In the genomic region with DNA sequence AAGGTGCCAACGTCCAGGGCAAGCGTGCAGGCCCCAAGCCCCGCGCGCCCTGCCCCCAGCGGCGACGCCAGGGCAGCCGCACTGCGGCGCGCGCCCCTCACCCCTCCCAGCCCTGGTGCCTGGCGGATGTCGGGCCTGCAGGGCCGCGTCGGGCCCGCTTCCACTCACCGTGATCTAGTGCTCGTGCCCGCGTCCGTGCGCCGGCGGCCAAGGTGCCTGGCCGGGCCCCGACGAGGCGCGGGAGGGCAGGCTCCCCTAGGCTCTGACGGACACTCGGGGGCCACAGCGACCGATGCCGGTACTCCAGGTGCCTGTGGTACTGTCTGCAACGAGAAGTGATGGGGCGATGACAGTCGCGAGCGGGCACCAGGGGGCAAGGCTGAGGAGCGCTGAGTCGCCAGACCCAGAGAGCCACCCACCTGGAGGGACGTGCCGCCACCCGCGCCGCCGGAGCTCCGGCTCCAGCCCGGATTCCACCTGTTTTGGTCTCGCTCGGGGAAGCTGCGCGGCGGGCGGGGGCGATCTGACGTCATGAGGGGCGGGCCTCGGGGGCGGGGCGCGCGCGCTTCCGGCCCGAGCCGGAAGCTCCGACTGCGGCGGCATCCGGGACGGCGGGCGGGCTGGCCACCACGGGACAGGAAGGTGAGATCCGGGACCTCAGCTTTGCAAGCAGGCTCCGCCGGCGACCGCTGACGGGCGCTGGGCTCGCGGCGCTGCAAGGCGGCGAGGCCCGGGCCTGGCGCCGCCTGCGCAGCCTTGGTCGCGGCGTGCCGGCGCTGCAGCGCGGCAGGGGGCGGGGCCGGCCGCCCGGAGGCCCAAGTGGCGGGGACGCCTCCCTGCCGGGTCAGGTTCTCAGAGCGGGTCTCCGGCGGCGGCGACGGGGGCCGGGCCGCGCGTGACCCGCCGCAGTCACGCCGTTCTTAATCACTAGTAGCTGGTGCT, we compare ENCODE assay signal across 1 cellular context.
TF ChIP-seq lines count a peak whose summit lies in the region.

A gene with protein sequence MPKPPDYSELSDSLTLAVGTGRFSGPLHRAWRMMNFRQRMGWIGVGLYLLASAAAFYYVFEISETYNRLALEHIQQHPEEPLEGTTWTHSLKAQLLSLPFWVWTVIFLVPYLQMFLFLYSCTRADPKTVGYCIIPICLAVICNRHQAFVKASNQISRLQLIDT (plus strand): TSS at position 927 of the 942 bp plus-strand sequence. CDS start 89 bp downstream, outside the sequence.
A gene with protein sequence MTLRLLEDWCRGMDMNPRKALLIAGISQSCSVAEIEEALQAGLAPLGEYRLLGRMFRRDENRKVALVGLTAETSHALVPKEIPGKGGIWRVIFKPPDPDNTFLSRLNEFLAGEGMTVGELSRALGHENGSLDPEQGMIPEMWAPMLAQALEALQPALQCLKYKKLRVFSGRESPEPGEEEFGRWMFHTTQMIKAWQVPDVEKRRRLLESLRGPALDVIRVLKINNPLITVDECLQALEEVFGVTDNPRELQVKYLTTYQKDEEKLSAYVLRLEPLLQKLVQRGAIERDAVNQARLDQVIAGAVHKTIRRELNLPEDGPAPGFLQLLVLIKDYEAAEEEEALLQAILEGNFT (minus strand): TSS at position 507 of the 942 bp plus-strand sequence. CDS start 655 bp downstream, outside the sequence.

TF ChIP-seq in GM12878, 131 proteins besides CTCF, POLR2A, EP300 and RAD21 (continued from another document and continues in another):
- TF ChIP-seq, protein P1, sequence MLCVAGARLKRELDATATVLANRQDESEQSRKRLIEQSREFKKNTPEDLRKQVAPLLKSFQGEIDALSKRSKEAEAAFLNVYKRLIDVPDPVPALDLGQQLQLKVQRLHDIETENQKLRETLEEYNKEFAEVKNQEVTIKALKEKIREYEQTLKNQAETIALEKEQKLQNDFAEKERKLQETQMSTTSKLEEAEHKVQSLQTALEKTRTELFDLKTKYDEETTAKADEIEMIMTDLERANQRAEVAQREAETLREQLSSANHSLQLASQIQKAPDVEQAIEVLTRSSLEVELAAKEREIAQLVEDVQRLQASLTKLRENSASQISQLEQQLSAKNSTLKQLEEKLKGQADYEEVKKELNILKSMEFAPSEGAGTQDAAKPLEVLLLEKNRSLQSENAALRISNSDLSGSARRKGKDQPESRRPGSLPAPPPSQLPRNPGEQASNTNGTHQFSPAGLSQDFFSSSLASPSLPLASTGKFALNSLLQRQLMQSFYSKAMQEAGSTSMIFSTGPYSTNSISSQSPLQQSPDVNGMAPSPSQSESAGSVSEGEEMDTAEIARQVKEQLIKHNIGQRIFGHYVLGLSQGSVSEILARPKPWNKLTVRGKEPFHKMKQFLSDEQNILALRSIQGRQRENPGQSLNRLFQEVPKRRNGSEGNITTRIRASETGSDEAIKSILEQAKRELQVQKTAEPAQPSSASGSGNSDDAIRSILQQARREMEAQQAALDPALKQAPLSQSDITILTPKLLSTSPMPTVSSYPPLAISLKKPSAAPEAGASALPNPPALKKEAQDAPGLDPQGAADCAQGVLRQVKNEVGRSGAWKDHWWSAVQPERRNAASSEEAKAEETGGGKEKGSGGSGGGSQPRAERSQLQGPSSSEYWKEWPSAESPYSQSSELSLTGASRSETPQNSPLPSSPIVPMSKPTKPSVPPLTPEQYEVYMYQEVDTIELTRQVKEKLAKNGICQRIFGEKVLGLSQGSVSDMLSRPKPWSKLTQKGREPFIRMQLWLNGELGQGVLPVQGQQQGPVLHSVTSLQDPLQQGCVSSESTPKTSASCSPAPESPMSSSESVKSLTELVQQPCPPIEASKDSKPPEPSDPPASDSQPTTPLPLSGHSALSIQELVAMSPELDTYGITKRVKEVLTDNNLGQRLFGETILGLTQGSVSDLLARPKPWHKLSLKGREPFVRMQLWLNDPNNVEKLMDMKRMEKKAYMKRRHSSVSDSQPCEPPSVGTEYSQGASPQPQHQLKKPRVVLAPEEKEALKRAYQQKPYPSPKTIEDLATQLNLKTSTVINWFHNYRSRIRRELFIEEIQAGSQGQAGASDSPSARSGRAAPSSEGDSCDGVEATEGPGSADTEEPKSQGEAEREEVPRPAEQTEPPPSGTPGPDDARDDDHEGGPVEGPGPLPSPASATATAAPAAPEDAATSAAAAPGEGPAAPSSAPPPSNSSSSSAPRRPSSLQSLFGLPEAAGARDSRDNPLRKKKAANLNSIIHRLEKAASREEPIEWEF (IDR thresholded peaks at IDR 0.05; ENCODE audit: insufficient replicate concordance, low read depth, low read length) = no peak
- TF ChIP-seq BMI1 (IDR thresholded peaks at IDR 0.05; ENCODE audit: borderline replicate concordance) = no peak
- TF ChIP-seq CHD4 (IDR thresholded peaks at IDR 0.05) = no peak
- peak; percentile 45; the same call in 1 of the 2 replicates for TF ChIP-seq SMARCA5 (IDR thresholded peaks at IDR 0.05)
- TF ChIP-seq, protein P2, sequence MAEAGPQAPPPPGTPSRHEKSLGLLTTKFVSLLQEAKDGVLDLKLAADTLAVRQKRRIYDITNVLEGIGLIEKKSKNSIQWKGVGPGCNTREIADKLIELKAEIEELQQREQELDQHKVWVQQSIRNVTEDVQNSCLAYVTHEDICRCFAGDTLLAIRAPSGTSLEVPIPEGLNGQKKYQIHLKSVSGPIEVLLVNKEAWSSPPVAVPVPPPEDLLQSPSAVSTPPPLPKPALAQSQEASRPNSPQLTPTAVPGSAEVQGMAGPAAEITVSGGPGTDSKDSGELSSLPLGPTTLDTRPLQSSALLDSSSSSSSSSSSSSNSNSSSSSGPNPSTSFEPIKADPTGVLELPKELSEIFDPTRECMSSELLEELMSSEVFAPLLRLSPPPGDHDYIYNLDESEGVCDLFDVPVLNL (IDR thresholded peaks at IDR 0.05; ENCODE audit: low read depth, low read length) = no peak
- TF ChIP-seq, protein P3, sequence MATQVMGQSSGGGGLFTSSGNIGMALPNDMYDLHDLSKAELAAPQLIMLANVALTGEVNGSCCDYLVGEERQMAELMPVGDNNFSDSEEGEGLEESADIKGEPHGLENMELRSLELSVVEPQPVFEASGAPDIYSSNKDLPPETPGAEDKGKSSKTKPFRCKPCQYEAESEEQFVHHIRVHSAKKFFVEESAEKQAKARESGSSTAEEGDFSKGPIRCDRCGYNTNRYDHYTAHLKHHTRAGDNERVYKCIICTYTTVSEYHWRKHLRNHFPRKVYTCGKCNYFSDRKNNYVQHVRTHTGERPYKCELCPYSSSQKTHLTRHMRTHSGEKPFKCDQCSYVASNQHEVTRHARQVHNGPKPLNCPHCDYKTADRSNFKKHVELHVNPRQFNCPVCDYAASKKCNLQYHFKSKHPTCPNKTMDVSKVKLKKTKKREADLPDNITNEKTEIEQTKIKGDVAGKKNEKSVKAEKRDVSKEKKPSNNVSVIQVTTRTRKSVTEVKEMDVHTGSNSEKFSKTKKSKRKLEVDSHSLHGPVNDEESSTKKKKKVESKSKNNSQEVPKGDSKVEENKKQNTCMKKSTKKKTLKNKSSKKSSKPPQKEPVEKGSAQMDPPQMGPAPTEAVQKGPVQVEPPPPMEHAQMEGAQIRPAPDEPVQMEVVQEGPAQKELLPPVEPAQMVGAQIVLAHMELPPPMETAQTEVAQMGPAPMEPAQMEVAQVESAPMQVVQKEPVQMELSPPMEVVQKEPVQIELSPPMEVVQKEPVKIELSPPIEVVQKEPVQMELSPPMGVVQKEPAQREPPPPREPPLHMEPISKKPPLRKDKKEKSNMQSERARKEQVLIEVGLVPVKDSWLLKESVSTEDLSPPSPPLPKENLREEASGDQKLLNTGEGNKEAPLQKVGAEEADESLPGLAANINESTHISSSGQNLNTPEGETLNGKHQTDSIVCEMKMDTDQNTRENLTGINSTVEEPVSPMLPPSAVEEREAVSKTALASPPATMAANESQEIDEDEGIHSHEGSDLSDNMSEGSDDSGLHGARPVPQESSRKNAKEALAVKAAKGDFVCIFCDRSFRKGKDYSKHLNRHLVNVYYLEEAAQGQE (IDR thresholded peaks at IDR 0.05; ENCODE audit: low read depth, low read length) = no peak
- TF ChIP-seq, protein P4, sequence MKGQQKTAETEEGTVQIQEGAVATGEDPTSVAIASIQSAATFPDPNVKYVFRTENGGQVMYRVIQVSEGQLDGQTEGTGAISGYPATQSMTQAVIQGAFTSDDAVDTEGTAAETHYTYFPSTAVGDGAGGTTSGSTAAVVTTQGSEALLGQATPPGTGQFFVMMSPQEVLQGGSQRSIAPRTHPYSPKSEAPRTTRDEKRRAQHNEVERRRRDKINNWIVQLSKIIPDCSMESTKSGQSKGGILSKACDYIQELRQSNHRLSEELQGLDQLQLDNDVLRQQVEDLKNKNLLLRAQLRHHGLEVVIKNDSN (IDR thresholded peaks at IDR 0.05; ENCODE audit: borderline replicate concordance, extremely low read length, insufficient read depth, low read depth, low read length) = no peak
- peak; percentile 38 for TF ChIP-seq NR2C1 (IDR thresholded peaks at IDR 0.05)
- TF ChIP-seq HDAC6 (IDR thresholded peaks at IDR 0.05; ENCODE audit: unreplicated experiment) = no peak
- TF ChIP-seq SPI1 (IDR thresholded peaks at IDR 0.05; ENCODE audit: borderline replicate concordance, insufficient read depth, low read depth, low read length) = no peak
- TF ChIP-seq CBX3 (IDR thresholded peaks at IDR 0.05; ENCODE audit: borderline replicate concordance, low read depth) = no peak
- TF ChIP-seq KDM1A (IDR thresholded peaks at IDR 0.05; ENCODE audit: borderline replicate concordance) = no peak
- TF ChIP-seq, protein P5, sequence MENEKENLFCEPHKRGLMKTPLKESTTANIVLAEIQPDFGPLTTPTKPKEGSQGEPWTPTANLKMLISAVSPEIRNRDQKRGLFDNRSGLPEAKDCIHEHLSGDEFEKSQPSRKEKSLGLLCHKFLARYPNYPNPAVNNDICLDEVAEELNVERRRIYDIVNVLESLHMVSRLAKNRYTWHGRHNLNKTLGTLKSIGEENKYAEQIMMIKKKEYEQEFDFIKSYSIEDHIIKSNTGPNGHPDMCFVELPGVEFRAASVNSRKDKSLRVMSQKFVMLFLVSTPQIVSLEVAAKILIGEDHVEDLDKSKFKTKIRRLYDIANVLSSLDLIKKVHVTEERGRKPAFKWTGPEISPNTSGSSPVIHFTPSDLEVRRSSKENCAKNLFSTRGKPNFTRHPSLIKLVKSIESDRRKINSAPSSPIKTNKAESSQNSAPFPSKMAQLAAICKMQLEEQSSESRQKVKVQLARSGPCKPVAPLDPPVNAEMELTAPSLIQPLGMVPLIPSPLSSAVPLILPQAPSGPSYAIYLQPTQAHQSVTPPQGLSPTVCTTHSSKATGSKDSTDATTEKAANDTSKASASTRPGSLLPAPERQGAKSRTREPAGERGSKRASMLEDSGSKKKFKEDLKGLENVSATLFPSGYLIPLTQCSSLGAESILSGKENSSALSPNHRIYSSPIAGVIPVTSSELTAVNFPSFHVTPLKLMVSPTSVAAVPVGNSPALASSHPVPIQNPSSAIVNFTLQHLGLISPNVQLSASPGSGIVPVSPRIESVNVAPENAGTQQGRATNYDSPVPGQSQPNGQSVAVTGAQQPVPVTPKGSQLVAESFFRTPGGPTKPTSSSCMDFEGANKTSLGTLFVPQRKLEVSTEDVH (IDR thresholded peaks at IDR 0.05; ENCODE audit: low read depth, partially characterized antibody) = no peak
- TF ChIP-seq, protein P6, sequence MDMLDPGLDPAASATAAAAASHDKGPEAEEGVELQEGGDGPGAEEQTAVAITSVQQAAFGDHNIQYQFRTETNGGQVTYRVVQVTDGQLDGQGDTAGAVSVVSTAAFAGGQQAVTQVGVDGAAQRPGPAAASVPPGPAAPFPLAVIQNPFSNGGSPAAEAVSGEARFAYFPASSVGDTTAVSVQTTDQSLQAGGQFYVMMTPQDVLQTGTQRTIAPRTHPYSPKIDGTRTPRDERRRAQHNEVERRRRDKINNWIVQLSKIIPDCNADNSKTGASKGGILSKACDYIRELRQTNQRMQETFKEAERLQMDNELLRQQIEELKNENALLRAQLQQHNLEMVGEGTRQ (IDR thresholded peaks at IDR 0.05; ENCODE audit: borderline replicate concordance, low read depth, low read length) = no peak
- no peak; the same call in 1 of the 2 replicates for TF ChIP-seq HCFC1 (IDR thresholded peaks at IDR 0.05; ENCODE audit: low read length)
- TF ChIP-seq, protein P7, sequence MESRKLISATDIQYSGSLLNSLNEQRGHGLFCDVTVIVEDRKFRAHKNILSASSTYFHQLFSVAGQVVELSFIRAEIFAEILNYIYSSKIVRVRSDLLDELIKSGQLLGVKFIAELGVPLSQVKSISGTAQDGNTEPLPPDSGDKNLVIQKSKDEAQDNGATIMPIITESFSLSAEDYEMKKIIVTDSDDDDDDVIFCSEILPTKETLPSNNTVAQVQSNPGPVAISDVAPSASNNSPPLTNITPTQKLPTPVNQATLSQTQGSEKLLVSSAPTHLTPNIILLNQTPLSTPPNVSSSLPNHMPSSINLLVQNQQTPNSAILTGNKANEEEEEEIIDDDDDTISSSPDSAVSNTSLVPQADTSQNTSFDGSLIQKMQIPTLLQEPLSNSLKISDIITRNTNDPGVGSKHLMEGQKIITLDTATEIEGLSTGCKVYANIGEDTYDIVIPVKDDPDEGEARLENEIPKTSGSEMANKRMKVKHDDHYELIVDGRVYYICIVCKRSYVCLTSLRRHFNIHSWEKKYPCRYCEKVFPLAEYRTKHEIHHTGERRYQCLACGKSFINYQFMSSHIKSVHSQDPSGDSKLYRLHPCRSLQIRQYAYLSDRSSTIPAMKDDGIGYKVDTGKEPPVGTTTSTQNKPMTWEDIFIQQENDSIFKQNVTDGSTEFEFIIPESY (IDR thresholded peaks at IDR 0.05) = no peak
- TF ChIP-seq, protein P8, sequence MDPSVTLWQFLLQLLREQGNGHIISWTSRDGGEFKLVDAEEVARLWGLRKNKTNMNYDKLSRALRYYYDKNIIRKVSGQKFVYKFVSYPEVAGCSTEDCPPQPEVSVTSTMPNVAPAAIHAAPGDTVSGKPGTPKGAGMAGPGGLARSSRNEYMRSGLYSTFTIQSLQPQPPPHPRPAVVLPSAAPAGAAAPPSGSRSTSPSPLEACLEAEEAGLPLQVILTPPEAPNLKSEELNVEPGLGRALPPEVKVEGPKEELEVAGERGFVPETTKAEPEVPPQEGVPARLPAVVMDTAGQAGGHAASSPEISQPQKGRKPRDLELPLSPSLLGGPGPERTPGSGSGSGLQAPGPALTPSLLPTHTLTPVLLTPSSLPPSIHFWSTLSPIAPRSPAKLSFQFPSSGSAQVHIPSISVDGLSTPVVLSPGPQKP (IDR thresholded peaks at IDR 0.05; ENCODE audit: low read depth, low read length) = peak; percentile 24; the same call in 1 of the 2 replicates
- peak; percentile 68; the same call in 1 of the 2 replicates for TF ChIP-seq TCF3 (IDR thresholded peaks at IDR 0.05; ENCODE audit: borderline replicate concordance, insufficient read depth, low read depth, low read length)
- no peak for TF ChIP-seq JUNB (IDR thresholded peaks at IDR 0.05)
- TF ChIP-seq BCL11A (IDR thresholded peaks at IDR 0.05; ENCODE audit: low read depth, low read length) = no peak
- no peak for TF ChIP-seq ZSCAN29 (IDR thresholded peaks at IDR 0.05)
- 0 out of 2 replicates have a peak, but pooled peaks have one; percentile 6 for TF ChIP-seq RUNX3 (IDR thresholded peaks at IDR 0.05; ENCODE audit: low read length)
- 0 out of 2 replicates have a peak, but pooled peaks have one; percentile 38 for TF ChIP-seq TAF1 (IDR thresholded peaks at IDR 0.05; ENCODE audit: borderline replicate concordance, low read depth, low read length)
- no peak for TF ChIP-seq ZZZ3 (IDR thresholded peaks at IDR 0.05; ENCODE audit: control insufficient read depth, insufficient read length, low read depth)
- TF ChIP-seq NRF1 (conservative IDR thresholded peaks at IDR 0.05; ENCODE audit: low read depth, low read length) = no peak
- no peak for TF ChIP-seq RFX5 (IDR thresholded peaks at IDR 0.05; ENCODE audit: low read depth, low read length)
- peak in 1 of 2 experiments; percentile 87; a peak in 2 of 3 replicates for TF ChIP-seq EGR1 (IDR thresholded peaks at IDR 0.05; ENCODE audit: borderline replicate concordance in 1 of 2, low read depth in 2 of 2, low read length in 2 of 2)
- no peak for TF ChIP-seq CEBPB (IDR thresholded peaks at IDR 0.05; ENCODE audit: borderline replicate concordance in 1 of 2, low read depth in 2 of 2, low read length in 2 of 2)
- no peak for TF ChIP-seq TCF7 (IDR thresholded peaks at IDR 0.05; ENCODE audit: borderline replicate concordance)
- no peak for TF ChIP-seq FOS (IDR thresholded peaks at IDR 0.05; ENCODE audit: borderline replicate concordance, extremely low read depth, insufficient read length)
- peak; percentile 76 for TF ChIP-seq NBN (IDR thresholded peaks at IDR 0.05)
- no peak for TF ChIP-seq EZH2 (IDR thresholded peaks at IDR 0.05; ENCODE audit: borderline replicate concordance, control insufficient read depth, low read depth, low read length)
